7 cellular contexts compared by ENCODE assay signal in genomic region chr20:40688129-40689099, GRCh38. TPM values are rescaled to one million over a fixed set of nuclear protein-coding genes. Genes with fewer than 3 reads are reported as not detected.
A peak's percentile ranks its signal among the peaks of the same experiment; 100 is the strongest.
DNase-seq lines count a peak whose midpoint lies in the region; ATAC-seq, FAIRE-seq and TF ChIP-seq lines count a peak whose summit lies in the region.

No MANE protein-coding gene starts in this region.

- no peaks in the 10 kb centered on the region for H3K9me3 Mint-ChIP-seq in activated CD8-positive, alpha-beta T cell treated with anti-CD3 and anti-CD28 coated beads, Interleukin-2, amount 10 ng/mL, durations not matched to agents 7 days and 5 days (ENCODE audit: insufficient read depth)

- peaks cover 90% of the 10 kb centered on the region for H3K27me3 Mint-ChIP-seq in activated CD8-positive, alpha-beta T cell treated with anti-CD3 and anti-CD28 coated beads, Interleukin-2, amount 10 ng/mL, durations not matched to agents 7 days and 5 days (ENCODE audit: low read depth)

- DNase-seq in activated CD8-positive, alpha-beta T cell treated with anti-CD3 and anti-CD28 coated beads, Interleukin-2, amount 10 ng/mL, durations not matched to agents 7 days and 5 days, result no peak
- DNase-seq in heart right ventricle (peak in 1 of 2 donors; percentile 37), sigmoid colon (no peak), GM12891 (ENCODE audit: insufficient read length, low spot score) (no peak), NCI-H524 treated with DMSO at 0.1 percent for 48 hours (lab: John Stamatoyannopoulos, UW) (no peak), cortex of kidney (lab: John Stamatoyannopoulos, UW) (no peak)

- TF ChIP-seq EP300 in sigmoid colon (IDR thresholded peaks at IDR 0.05), result no peak

- H3K4me1 ChIP-seq in heart right ventricle (peaks cover 6 to 67% (median 38%) of the 10 kb centered on the region in 9 donors), sigmoid colon (peaks cover 0 to 56% (median 38%) of the 10 kb centered on the region in 4 donors)

- CTCF ChIA-PET in activated CD8-positive, alpha-beta T cell treated with anti-CD3 and anti-CD28 coated beads, Interleukin-2, amount 10 ng/mL, durations not matched to agents 7 days and 5 days (lab: Charles Lee), result interaction anchor here (1.6 to 1.9 kb wide), 3 partner anchors 17 to 1419 kb away, joined by 3 to 7 read pairs (median 6); no protein-coding TSS in a partner anchor

- H3K27ac ChIP-seq in heart right ventricle, result peak overlapping the region; percentile 77 to 99 (median 96)
- peak overlapping the region; percentile 92 to 94 (median 93) for H3K27ac ChIP-seq in sigmoid colon

- H3K4me3 Mint-ChIP-seq in activated CD8-positive, alpha-beta T cell treated with anti-CD3 and anti-CD28 coated beads, Interleukin-2, amount 10 ng/mL, durations not matched to agents 7 days and 5 days, result peak overlapping the region; percentile 61

- POLR2A ChIA-PET in activated CD8-positive, alpha-beta T cell treated with anti-CD3 and anti-CD28 coated beads, Interleukin-2, amount 10 ng/mL, durations not matched to agents 7 days and 5 days (lab: Charles Lee), result no interaction called here

- no peak for FAIRE-seq in GM12891 (lab: Jason Lieb, UNC)

- 0 to 2% methylated on average over 106 to 120 of the region's 120 CpGs for WGBS in heart right ventricle, 2 donors
- 4% methylated on average over 120 of the region's 120 CpGs for WGBS in sigmoid colon, 2 donors

- H3K27ac Mint-ChIP-seq in activated CD8-positive, alpha-beta T cell treated with anti-CD3 and anti-CD28 coated beads, Interleukin-2, amount 10 ng/mL, durations not matched to agents 7 days and 5 days, result peak overlapping the region; percentile 60

- peak; percentile 30 for ATAC-seq in HG03135 (IDR thresholded peaks at IDR 0.05; ENCODE audit: unreplicated experiment)
- no peak for ATAC-seq in activated CD8-positive, alpha-beta T cell treated with anti-CD3 and anti-CD28 coated beads, Interleukin-2, amount 10 ng/mL, durations not matched to agents 7 days and 5 days
- peak in 4 of 8 donors; percentile 1 to 27 (median 4) for ATAC-seq in heart right ventricle

- peaks cover 0 to 13% (median 0%) of the 10 kb centered on the region in 9 donors for H3K36me3 ChIP-seq in heart right ventricle
- H3K36me3 ChIP-seq in sigmoid colon, result no peaks in the 10 kb centered on the region

- TF ChIP-seq POLR2A in sigmoid colon (IDR thresholded peaks at IDR 0.05) (no peak), GM12891 (IDR thresholded peaks at IDR 0.05; ENCODE audit: low read depth, low read length) (no peak)

- H3K4me3 ChIP-seq in heart right ventricle, result peak overlapping the region; percentile 45 to 74 (median 68)
- peak overlapping the region; percentile 36 to 72 (median 55) for H3K4me3 ChIP-seq in sigmoid colon

- intact Hi-C loops in heart right ventricle (cut with DNase I), result loop anchor here in 9 of 10 donors (2.0 to 10.0 kb wide), 12 partner anchors 34 to 1424 kb away; no protein-coding TSS in a partner anchor
- intact Hi-C loops in sigmoid colon (cut with DNase I), result loop anchor here (2.0 to 5.0 kb wide), 6 partner anchors 126 to 1421 kb away; no protein-coding TSS in a partner anchor

- no peak for TF ChIP-seq CTCF in heart right ventricle (IDR thresholded peaks at IDR 0.05)
- no peak for TF ChIP-seq CTCF in sigmoid colon (IDR thresholded peaks at IDR 0.05)

- no peaks in the 10 kb centered on the region for H3K36me3 Mint-ChIP-seq in activated CD8-positive, alpha-beta T cell treated with anti-CD3 and anti-CD28 coated beads, Interleukin-2, amount 10 ng/mL, durations not matched to agents 7 days and 5 days (ENCODE audit: low read depth)

- peaks cover 18 to 99% (median 53%) of the 10 kb centered on the region in 7 donors for H3K27me3 ChIP-seq in heart right ventricle
- peaks cover 21 to 43% (median 34%) of the 10 kb centered on the region in 3 donors for H3K27me3 ChIP-seq in sigmoid colon

- peaks cover 17% of the 10 kb centered on the region for H3K4me1 Mint-ChIP-seq in activated CD8-positive, alpha-beta T cell treated with anti-CD3 and anti-CD28 coated beads, Interleukin-2, amount 10 ng/mL, durations not matched to agents 7 days and 5 days (ENCODE audit: low read depth)

- H3K9me3 ChIP-seq in heart right ventricle, result no peaks in the 10 kb centered on the region
- H3K9me3 ChIP-seq in sigmoid colon, result no peaks in the 10 kb centered on the region

TF ChIP-seq in GM12891, 5 proteins besides CTCF, POLR2A, EP300 and RAD21:
- TF ChIP-seq TAF1 (IDR thresholded peaks at IDR 0.05; ENCODE audit: low read depth, low read length) (no peak), POU2F2 (IDR thresholded peaks at IDR 0.05; ENCODE audit: low read depth, low read length) (no peak), PAX5 (IDR thresholded peaks at IDR 0.05; ENCODE audit: insufficient read depth, low read length, severe bottlenecking) (no peak), SPI1 (IDR thresholded peaks at IDR 0.05; ENCODE audit: low read depth, low read length) (no peak), POLR2AphosphoS5 (IDR thresholded peaks at IDR 0.05; ENCODE audit: low read depth, low read length) (no peak)
TF ChIP-seq in GM12891: peak in this region for 0.

RNA-seq across cellular contexts. Expression of gene MAFB, which starts 0.6 kb away (rescaled TPM):
- total RNA-seq in activated CD8-positive, alpha-beta T cell treated with anti-CD3 and anti-CD28 coated beads, Interleukin-2, amount 10 ng/mL, durations not matched to agents 7 days and 5 days, result under 1 TPM in 1 of 2 experiments, not detected in 1; 0.08 TPM
- 10 to 100 TPM in 4 of 10 donors, 1 to 10 TPM in 6; 3.2 to 32.0 (median 7.1) TPM for total RNA-seq in heart right ventricle
- 1 to 10 TPM; 3.8 to 6.4 TPM for polyA plus RNA-seq in heart right ventricle
- 10 to 100 TPM; 18.6 to 43.3 (median 32.7) TPM for total RNA-seq in sigmoid colon
- 10 to 100 TPM in 1 of 3 donors, 1 to 10 TPM in 2; 5.4 to 11.4 (median 6.5) TPM for polyA plus RNA-seq in sigmoid colon
- polyA plus RNA-seq in GM12891 (2012; ENCODE audit: low read depth, missing spikeins), result not detected
